28 cellular contexts compared by ENCODE assay signal in the genomic region with DNA sequence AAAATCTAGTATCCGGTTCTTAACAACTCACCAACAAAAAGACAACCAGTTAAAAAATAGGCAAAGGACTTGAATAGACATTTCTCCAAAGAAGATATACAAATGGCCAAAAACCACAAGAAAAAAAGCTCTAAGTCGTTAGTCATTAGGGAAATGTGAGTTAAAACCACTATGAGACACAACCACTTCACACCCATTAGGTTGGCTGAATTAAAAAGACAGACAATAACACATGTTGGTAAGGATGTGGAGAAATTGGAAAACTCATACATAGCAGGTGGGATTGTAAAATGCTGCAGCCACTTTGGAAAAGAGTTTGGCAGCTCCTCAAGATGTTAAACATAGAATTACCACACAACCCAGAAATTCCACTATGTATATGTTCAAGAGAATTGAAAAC.
"Had no signal": no experiment of that assay in that cellular context is flagged by ENCODE, and none has a peak within 500 bp of the region (broad histone marks: within the 10 kb centered on the region; RNA-seq: fewer than 3 reads in every experiment).

No MANE protein-coding gene starts in this region.

- H2AFZ ChIP-seq: hepatocyte had no signal

- H3K4me1 Mint-ChIP-seq: activated CD4-positive, alpha-beta T cell treated with anti-CD3 and anti-CD28 coated beads for 36 hours; naive thymus-derived CD4-positive, alpha-beta T cell; stimulated activated naive CD8-positive, alpha-beta T cell treated with anti-CD3 and anti-CD28 coated beads, Interleukin-15, amount 100 ng/mL, for 72 hours had no signal

- H3K9me3 Mint-ChIP-seq: activated naive CD4-positive, alpha-beta T cell treated with anti-CD3 and anti-CD28 coated beads, Interleukin-2, amount 50 U/mL, for 72 hours; activated T-cell treated with anti-CD3 and anti-CD28 coated beads, Interleukin-2, amount 50 U/mL, for 72 hours; naive thymus-derived CD4-positive, alpha-beta T cell; stimulated activated effector memory CD8-positive, alpha-beta T cell treated with anti-CD3 and anti-CD28 coated beads, Interleukin-12 subunit alpha, Interleukin-12 subunit beta, amount 100 ng/mL, for 72 hours; stimulated activated naive CD8-positive, alpha-beta T cell treated with anti-CD3 and anti-CD28 coated beads, Interleukin-15, amount 100 ng/mL, for 72 hours; T-helper 2 cell treated with Interferon-gamma antibody and Interleukin-4, amounts not matched to agents 5 μg/mL and 100 μg/mL, for 36 hours; type B pancreatic cell had no signal

- H3K27ac ChIP-seq: body of pancreas, cardiac muscle cell, colonic mucosa, gastrocnemius medialis, hepatocyte, ovary, right lobe of liver, uterus had no signal

- H3K4me3 ChIP-seq: body of pancreas, cardiac muscle cell, colonic mucosa, gastrocnemius medialis, hepatocyte, ovary, right lobe of liver, uterus had no signal

- H3K36me3 Mint-ChIP-seq: activated naive CD4-positive, alpha-beta T cell treated with anti-CD3 and anti-CD28 coated beads, Interleukin-2, amount 50 U/mL, for 72 hours; mesothelial cell of epicardium; naive thymus-derived CD4-positive, alpha-beta T cell; stimulated activated effector memory CD8-positive, alpha-beta T cell treated with anti-CD3 and anti-CD28 coated beads, Interleukin-12 subunit alpha, Interleukin-12 subunit beta, amount 100 ng/mL, for 72 hours; type B pancreatic cell had no signal

- H3K79me2 ChIP-seq: hepatocyte had no signal

- H3K27ac Mint-ChIP-seq: activated CD4-positive, alpha-beta T cell treated with anti-CD3 and anti-CD28 coated beads for 36 hours; activated naive CD4-positive, alpha-beta T cell treated with anti-CD3 and anti-CD28 coated beads, Interleukin-2, amount 50 U/mL, for 72 hours; activated T-cell treated with anti-CD3 and anti-CD28 coated beads, Interleukin-2, amount 50 U/mL, for 72 hours; mesothelial cell of epicardium; naive thymus-derived CD4-positive, alpha-beta T cell; progenitor cell of endocrine pancreas; stimulated activated effector memory CD8-positive, alpha-beta T cell treated with anti-CD3 and anti-CD28 coated beads, Interleukin-12 subunit alpha, Interleukin-12 subunit beta, amount 100 ng/mL, for 72 hours; stimulated activated naive CD8-positive, alpha-beta T cell treated with anti-CD3 and anti-CD28 coated beads, Interleukin-15, amount 100 ng/mL, for 72 hours; T-helper 2 cell treated with Interferon-gamma antibody and Interleukin-4, amounts not matched to agents 5 μg/mL and 100 μg/mL, for 36 hours; type B pancreatic cell had no signal

- H3K36me3 ChIP-seq: cardiac muscle cell, colonic mucosa, gastrocnemius medialis, ovary, right lobe of liver, uterus had no signal

- DNase-seq: activated CD4-positive, alpha-beta T cell treated with anti-CD3 and anti-CD28 coated beads for 36 hours; activated CD4-positive, CD25-positive, alpha-beta regulatory T cell; activated naive CD4-positive, alpha-beta T cell; activated T-cell treated with anti-CD3 and anti-CD28 coated beads for 4 hours; activated T-cell treated with anti-CD3 and anti-CD28 coated beads, Interleukin-2, amount 50 U/mL, for 72 hours; body of pancreas; cerebellar nuclear complex; colonic mucosa; effector CD8-positive, alpha-beta T cell; gastrocnemius medialis; islet precursor cell; left cardiac atrium; naive thymus-derived CD4-positive, alpha-beta T cell; ovary; right lobe of liver; small intestine; stimulated activated CD4-positive, alpha-beta T cell treated with anti-CD3 and anti-CD28 coated beads, Interleukin-4, amount 100 ng/mL, for 24 hours; stimulated activated naive CD8-positive, alpha-beta T cell treated with anti-CD3 and anti-CD28 coated beads, Interleukin-15, amount 100 ng/mL, for 72 hours; substantia nigra; uterus had no signal

- H3K9me3 ChIP-seq: body of pancreas, colonic mucosa, gastrocnemius medialis, ovary, right lobe of liver, uterus had no signal

- H3K4me3 Mint-ChIP-seq: activated CD4-positive, alpha-beta T cell treated with anti-CD3 and anti-CD28 coated beads for 36 hours; activated T-cell treated with anti-CD3 and anti-CD28 coated beads, Interleukin-2, amount 50 U/mL, for 72 hours; mesothelial cell of epicardium; naive thymus-derived CD4-positive, alpha-beta T cell; stimulated activated effector memory CD8-positive, alpha-beta T cell treated with anti-CD3 and anti-CD28 coated beads, Interleukin-12 subunit alpha, Interleukin-12 subunit beta, amount 100 ng/mL, for 72 hours; stimulated activated naive CD8-positive, alpha-beta T cell treated with anti-CD3 and anti-CD28 coated beads, Interleukin-15, amount 100 ng/mL, for 72 hours; T-helper 2 cell treated with Interferon-gamma antibody and Interleukin-4, amounts not matched to agents 5 μg/mL and 100 μg/mL, for 36 hours; type B pancreatic cell had no signal

- H3K4me1 ChIP-seq: colonic mucosa, gastrocnemius medialis, uterus had no signal

- H3K27me3 ChIP-seq: body of pancreas, cardiac muscle cell, colonic mucosa, gastrocnemius medialis, hepatocyte, ovary, right lobe of liver, uterus had no signal

- H3K4me2 ChIP-seq: hepatocyte had no signal
